11 cellular contexts compared by ENCODE assay signal in genomic region chr1:19505694-19506457, GRCh38. TPM values are rescaled to one million over a fixed set of nuclear protein-coding genes. Genes with fewer than 3 reads are reported as not detected.
A peak's percentile ranks its signal among the peaks of the same experiment; 100 is the strongest.
DNase-seq lines count a peak whose midpoint lies in the region; ATAC-seq and TF ChIP-seq lines count a peak whose summit lies in the region.
"Had no signal": no experiment of that assay in that cellular context is flagged by ENCODE, and none has a peak within 500 bp of the region (broad histone marks: within the 10 kb centered on the region; RNA-seq: fewer than 3 reads in every experiment).

No MANE protein-coding gene starts in this region.

- H3K27me3 ChIP-seq in esophagus squamous epithelium (no peaks in the 10 kb centered on the region), ovary (no peaks in the 10 kb centered on the region)

- no peak for TF ChIP-seq EP300 in ovary (IDR thresholded peaks at IDR 0.05)

- no peak for ATAC-seq in HG02759 (IDR thresholded peaks at IDR 0.05; ENCODE audit: unreplicated experiment)
- no peak for ATAC-seq in GM21390 (IDR thresholded peaks at IDR 0.05; ENCODE audit: unreplicated experiment)
- ATAC-seq in HG03521 (IDR thresholded peaks at IDR 0.05; ENCODE audit: unreplicated experiment), result no peak

- no peaks in the 10 kb centered on the region for H3K9me3 ChIP-seq in esophagus squamous epithelium
- H3K9me3 ChIP-seq in ovary, result no peaks in the 10 kb centered on the region

- H3K4me3 ChIP-seq in esophagus squamous epithelium (peak overlapping the region in 2 of 4 donors; percentile 0 to 36), ovary (no peak overlapping the region)

- intact Hi-C loops in esophagus squamous epithelium (cut with DNase I), result no loop called here
- intact Hi-C loops in ovary (cut with DNase I), result loop anchor here in 2 of 4 donors (5.0 kb wide), 3 partner anchors 104 to 141 kb away; partner anchors contain the start of gene NBL1 (in 1 of the 2)

- 45 to 72% methylated on average over 9 to 10 of the region's 11 CpGs for WGBS in esophagus squamous epithelium, 2 donors
- WGBS in ovary, 3 donors, result 19 to 30% (median 21%) methylated on average over 11 of the region's 11 CpGs

- H3K27ac ChIP-seq in esophagus squamous epithelium, result peak overlapping the region; percentile 59 to 93 (median 78)
- peak overlapping the region in 1 of 2 donors; percentile 83 for H3K27ac ChIP-seq in ovary

- H3K36me3 ChIP-seq in esophagus squamous epithelium (no peaks in the 10 kb centered on the region), ovary (no peaks in the 10 kb centered on the region)

- DNase-seq in Ammon's horn (ENCODE audit: low spot score) (peak; percentile 49), NOMO-1 (lab: John Stamatoyannopoulos, UW; ENCODE audit: unreplicated experiment in 2 of 2) (peak; percentile 93 to 96), esophagus squamous epithelium (lab: John Stamatoyannopoulos, UW) (no peak), ovary (peak; percentile 75 to 82 (median 77)), SK-N-DZ (ENCODE audit: low spot score) (no peak)
- DNase-seq: activated naive CD4-positive, alpha-beta T cell treated with anti-CD3 and anti-CD28 coated beads, Interleukin-2, amount 10 ng/mL, durations not matched to agents 7 days and 5 days; COR-L47; NCI-H2081 treated with DMSO at 0.1 percent for 48 hours had no signal

- TF ChIP-seq POLR2A in esophagus squamous epithelium (IDR thresholded peaks at IDR 0.05) (no peak), ovary (IDR thresholded peaks at IDR 0.05) (no peak)

- H3K4me1 ChIP-seq in esophagus squamous epithelium (peaks cover 6 to 42% (median 20%) of the 10 kb centered on the region in 3 donors), ovary (ENCODE audit: insufficient read depth) (peaks cover 9% of the 10 kb centered on the region)

- TF ChIP-seq CTCF in esophagus squamous epithelium (IDR thresholded peaks at IDR 0.05), result no peak
- no peak for TF ChIP-seq CTCF in ovary (IDR thresholded peaks at IDR 0.05)

RNA-seq across cellular contexts. Expression of gene CAPZB, which starts 20.5 kb away (rescaled TPM):
- total RNA-seq in esophagus squamous epithelium (100 to 1,000 TPM in 3 of 4 donors, 10 to 100 TPM in 1; 89.4 to 146 (median 126) TPM), ovary (100 to 1,000 TPM in 5 of 7 donors, 10 to 100 TPM in 2; 85.0 to 347 (median 258) TPM)
- 100 to 1,000 TPM; 253 to 391 TPM for polyA plus RNA-seq in ovary
- 68.7 and 78.3 TPM in 2 replicates for polyA plus RNA-seq in SK-N-DZ (2014; cell fraction: cytosol; rRNA removed)
- polyA plus RNA-seq in SK-N-DZ (2014; cell fraction: nucleus; rRNA removed), result 34.4 and 48.8 TPM in 2 replicates

Comparison
In these comparisons a context has a peak if more than half of its experiments do, and no peak if none do; other contexts are left out.
1. DNase-seq: peak in Ammon's horn (single experiment), NOMO-1 (2 of 2) and ovary (5 of 5); none in esophagus squamous epithelium (single experiment) and SK-N-DZ (single experiment).